Comparison of ENCODE assay signal across 18 cellular contexts in the genomic region with DNA sequence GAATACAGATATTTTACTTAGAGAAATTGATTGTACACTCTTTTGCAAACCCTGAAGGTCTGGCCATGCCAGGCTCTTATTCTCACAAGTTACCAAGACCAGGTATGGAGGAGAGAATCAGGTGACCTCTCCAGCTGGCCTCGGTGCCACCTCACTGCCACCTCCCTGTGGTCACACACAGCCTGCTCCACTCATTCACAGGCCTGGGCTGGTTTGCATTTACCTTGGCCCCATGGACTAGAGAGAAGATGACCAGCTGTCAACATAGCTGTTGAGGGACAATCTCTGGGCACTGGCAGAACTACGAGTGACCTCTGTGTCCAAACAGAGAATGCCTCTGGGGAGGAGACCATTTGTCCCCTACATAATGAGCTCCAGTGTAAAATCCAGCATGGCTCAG.
DNase-seq lines count a peak whose midpoint lies in the region; ATAC-seq, FAIRE-seq and TF ChIP-seq lines count a peak whose summit lies in the region.
"Had no signal": no experiment of that assay in that cellular context is flagged by ENCODE, and none has a peak within 500 bp of the region (broad histone marks: within the 10 kb centered on the region; RNA-seq: fewer than 3 reads in every experiment).

No MANE protein-coding gene starts in this region.

- H4K20me1 ChIP-seq in HepG2 (ENCODE audit: insufficient read depth, low read length) = no peaks in the 10 kb centered on the region
- no peaks in the 10 kb centered on the region for H4K20me1 ChIP-seq in PC-9 (ENCODE audit: insufficient read depth)

- H3K4me3 ChIP-seq in Peyer's patch = no peak overlapping the region
- H3K4me3 ChIP-seq in HepG2 (replicated peaks in 1 of 3; ENCODE audit: insufficient read depth in 1 of 3, low read depth in 2 of 3, low read length in 3 of 3) = no peak overlapping the region
- H3K4me3 ChIP-seq in PC-9 = no peak overlapping the region

- TF ChIP-seq EP300 in HepG2 (IDR thresholded peaks at IDR 0.05; ENCODE audit: low read depth in 2 of 2, low read length in 2 of 2) (no peak), HepG2 (CRISPR knock-in tag; IDR thresholded peaks at IDR 0.05; ENCODE audit: borderline replicate concordance) (no peak)

- no peak for TF ChIP-seq RAD21 in HepG2 (CRISPR knock-in tag; IDR thresholded peaks at IDR 0.05)

- no peak overlapping the region for H3K4me2 ChIP-seq in HepG2 (ENCODE audit: low read depth, low read length)
- no peak overlapping the region for H3K4me2 ChIP-seq in PC-9

- H3K9me3 ChIP-seq in Peyer's patch (no peaks in the 10 kb centered on the region), HepG2 (ENCODE audit: low read length) (no peaks in the 10 kb centered on the region), PC-9 (ENCODE audit: insufficient read depth, low read depth) (no peaks in the 10 kb centered on the region)

- peak; percentile 81 for ATAC-seq in HepG2
- ATAC-seq in HG03432 (IDR thresholded peaks at IDR 0.05; ENCODE audit: unreplicated experiment) = no peak
- ATAC-seq: activated T-cell treated with anti-CD3 and anti-CD28 coated beads, Interleukin-2, amount 50 U/mL, for 72 hours; foreskin keratinocyte; sciatic nerve had no signal

- no peak overlapping the region for H3K9ac ChIP-seq in HepG2 (ENCODE audit: insufficient read depth, low read depth, low read length)
- H3K9ac ChIP-seq: parathyroid adenoma had no signal

- intact Hi-C loops in HepG2 (cut with micrococcal nuclease; ENCODE audit: unreplicated experiment) = no loop called here
- intact Hi-C loops in PC-9 (cut with micrococcal nuclease; ENCODE audit: unreplicated experiment) = no loop called here

- POLR2A ChIA-PET in HepG2 (lab: Yijun Ruan, JAX) = no interaction called here
- POLR2A ChIA-PET in PC-9 (lab: Charles Lee; ENCODE audit: unreplicated experiment) = no interaction called here

- no peaks in the 10 kb centered on the region for H3K36me3 ChIP-seq in Peyer's patch
- H3K36me3 ChIP-seq in HepG2 (replicated peaks in 1 of 2; ENCODE audit: control insufficient read depth in 1 of 2, insufficient read depth in 2 of 2, low read length in 2 of 2) = no peaks in the 10 kb centered on the region
- no peaks in the 10 kb centered on the region for H3K36me3 ChIP-seq in PC-9 (ENCODE audit: low read depth)

- H3K27me3 ChIP-seq in Peyer's patch (no peaks in the 10 kb centered on the region), HepG2 (ENCODE audit: control insufficient read depth in 1 of 2, insufficient read depth in 2 of 2, low read length in 2 of 2) (no peaks in the 10 kb centered on the region), PC-9 (ENCODE audit: insufficient read depth, low read depth) (no peaks in the 10 kb centered on the region)
- H3K27me3 ChIP-seq: foreskin keratinocyte had no signal

- H2AFZ ChIP-seq in HepG2 (ENCODE audit: low read length) = no peak overlapping the region
- no peak overlapping the region for H2AFZ ChIP-seq in PC-9
- H2AFZ ChIP-seq: parathyroid adenoma had no signal

- in situ Hi-C loops in HepG2 (cut with HindIII; ENCODE audit: extremely low pct_ligation_motif_present, low pct_unique_long_range_greater_than_20kb) = no loop called here

- TF ChIP-seq CTCF in C4-2B (conservative IDR thresholded peaks at IDR 0.05) = peak; percentile 23
- peak in 3 of 6 experiments; percentile 25 to 32 (median 31) for TF ChIP-seq CTCF in Peyer's patch (IDR thresholded peaks at IDR 0.05)
- TF ChIP-seq CTCF in HepG2 (CRISPR knock-in tag; IDR thresholded peaks at IDR 0.05) = peak; percentile 46
- TF ChIP-seq CTCF in PC-9 (conservative IDR thresholded peaks at IDR 0.05) = no peak

- FAIRE-seq in HepG2 (lab: Jason Lieb, UNC) = no peak
- no peak for FAIRE-seq in H54 (lab: Jason Lieb, UNC)

- no peaks in the 10 kb centered on the region for H3F3A ChIP-seq in PC-9 (ENCODE audit: insufficient read depth, low read depth)

- CTCF ChIA-PET in HepG2 (lab: Yijun Ruan, JAX; ENCODE audit: low intra/inter-chr PET ratio, low total read pairs) = no interaction called here
- CTCF ChIA-PET in PC-9 (lab: Charles Lee) = no interaction called here

- H3K27ac ChIP-seq in C4-2B (no peak overlapping the region), Peyer's patch (no peak overlapping the region), HepG2 (ENCODE audit: extremely low read length, insufficient read depth, low read length) (no peak overlapping the region), PC-9 (no peak overlapping the region)
- H3K27ac ChIP-seq: epithelial cell of prostate, foreskin keratinocyte, parathyroid adenoma had no signal

- H3K79me2 ChIP-seq in HepG2 (ENCODE audit: insufficient read depth, low read length) (no peaks in the 10 kb centered on the region), PC-9 (ENCODE audit: low read depth) (no peaks in the 10 kb centered on the region)
- H3K79me2 ChIP-seq: parathyroid adenoma had no signal

- 0% methylated on average over 2 of the region's 2 CpGs for WGBS in HepG2 (ENCODE audit: low lambda C conversion rate)

- H3K9me2 ChIP-seq in PC-9 (ENCODE audit: insufficient read depth) = no peaks in the 10 kb centered on the region

- no TSS peak for BruUV-seq in HepG2 (replicated peaks; lab: Mats Ljungman, UMichigan)
- no TSS peak for BruUV-seq in PC-9 (replicated peaks; lab: Mats Ljungman, UMichigan)

- no peak for TF ChIP-seq POLR2A in Peyer's patch (IDR thresholded peaks at IDR 0.05)
- no peak for TF ChIP-seq POLR2A in HepG2 (IDR thresholded peaks at IDR 0.05; ENCODE audit: insufficient read depth in 1 of 2, low read depth in 2 of 2, low read length in 2 of 2)
- TF ChIP-seq POLR2A in H54 (IDR thresholded peaks at IDR 0.05; ENCODE audit: low read depth, low read length) = no peak

- peak; percentile 2 for DNase-seq in DMS53 treated with DMSO at 0.1 percent for 48 hours (lab: John Stamatoyannopoulos, UW; ENCODE audit: unreplicated experiment)
- peak in 2 of 3 donors; percentile 50 to 56 for DNase-seq in Peyer's patch
- DNase-seq in HepG2 (ENCODE audit: low spot score) = peak; percentile 5
- DNase-seq in H54 (ENCODE audit: insufficient read length, low spot score) = no peak
- DNase-seq in PC-9 = no peak
- DNase-seq: activated naive CD8-positive, alpha-beta T cell treated with anti-CD3 and anti-CD28 coated beads, Interleukin-2, amount 10 ng/mL, durations not matched to agents 7 days and 5 days; activated T-cell treated with anti-CD3 and anti-CD28 coated beads, Interleukin-2, amount 50 U/mL, for 72 hours; C1 segment of cervical spinal cord; foreskin keratinocyte; NCI-H1092 treated with DMSO at 0.1 percent for 48 hours; NCI-H2081 treated with DMSO at 0.1 percent for 48 hours; nephron progenitor cell; SIG-M5 had no signal

- no peaks in the 10 kb centered on the region for H3K4me1 ChIP-seq in Peyer's patch
- no peaks in the 10 kb centered on the region for H3K4me1 ChIP-seq in HepG2 (ENCODE audit: insufficient read depth, low read length)
- no peaks in the 10 kb centered on the region for H3K4me1 ChIP-seq in PC-9 (replicated peaks; ENCODE audit: insufficient read depth)
- H3K4me1 ChIP-seq: foreskin keratinocyte, parathyroid adenoma had no signal

TF ChIP-seq in HepG2, 621 proteins besides CTCF, POLR2A, EP300 and RAD21:
- TF ChIP-seq ZNF282 (IDR thresholded peaks at IDR 0.05; ENCODE audit: partially characterized antibody) = no peak
- TF ChIP-seq, protein P1, sequence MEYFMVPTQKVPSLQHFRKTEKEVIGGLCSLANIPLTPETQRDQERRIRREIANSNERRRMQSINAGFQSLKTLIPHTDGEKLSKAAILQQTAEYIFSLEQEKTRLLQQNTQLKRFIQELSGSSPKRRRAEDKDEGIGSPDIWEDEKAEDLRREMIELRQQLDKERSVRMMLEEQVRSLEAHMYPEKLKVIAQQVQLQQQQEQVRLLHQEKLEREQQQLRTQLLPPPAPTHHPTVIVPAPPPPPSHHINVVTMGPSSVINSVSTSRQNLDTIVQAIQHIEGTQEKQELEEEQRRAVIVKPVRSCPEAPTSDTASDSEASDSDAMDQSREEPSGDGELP (IDR thresholded peaks at IDR 0.05; ENCODE audit: borderline replicate concordance, low read depth) = no peak
- TF ChIP-seq HOXA3 (CRISPR knock-in tag; IDR thresholded peaks at IDR 0.05) = no peak
- peak; percentile 62 for TF ChIP-seq STAG1 (CRISPR knock-in tag; IDR thresholded peaks at IDR 0.05)
- no peak for TF ChIP-seq CCDC6 (CRISPR knock-in tag; IDR thresholded peaks at IDR 0.05)
- TF ChIP-seq SP5 (CRISPR knock-in tag; IDR thresholded peaks at IDR 0.05; ENCODE audit: borderline replicate concordance, low read depth) = no peak

Comparison
In these comparisons a context has a peak if more than half of its experiments do, and no peak if none do; other contexts are left out.
1. DNase-seq: peak in DMS53 treated with DMSO at 0.1 percent for 48 hours (single experiment), Peyer's patch (2 of 3) and HepG2 (single experiment); none in H54 (single experiment) and PC-9 (0 of 2).